In the genomic region with DNA sequence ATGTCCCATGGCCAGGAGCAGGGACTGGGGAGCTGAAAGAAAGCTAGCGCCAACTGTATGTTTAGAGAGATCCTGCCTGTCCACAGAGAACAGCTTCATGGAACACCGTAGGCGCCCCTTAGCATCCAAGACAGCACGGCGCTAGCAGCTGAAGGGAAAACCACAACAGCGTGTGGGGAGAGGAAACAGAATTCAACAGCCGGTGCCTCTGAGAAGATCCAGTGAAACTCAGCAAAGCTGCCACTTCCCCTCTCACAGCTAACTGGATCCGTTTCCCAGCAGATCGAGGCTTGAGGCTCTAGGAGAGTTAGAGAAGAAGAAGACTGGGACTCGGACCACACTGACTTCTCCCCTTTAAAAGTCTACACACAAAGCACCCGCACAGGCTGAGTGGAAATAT, we compare ENCODE assay signal across 24 cellular contexts.
A peak's percentile ranks its signal among the peaks of the same experiment; 100 is the strongest.
DNase-seq lines count a peak whose midpoint lies in the region; FAIRE-seq and TF ChIP-seq lines count a peak whose summit lies in the region.
"Had no signal": no experiment of that assay in that cellular context is flagged by ENCODE, and none has a peak within 500 bp of the region (broad histone marks: within the 10 kb centered on the region; RNA-seq: fewer than 3 reads in every experiment).

No MANE protein-coding gene starts in this region.

- no peak for TF ChIP-seq POLR2A in GM12891 (IDR thresholded peaks at IDR 0.05; ENCODE audit: low read depth, low read length)

- intact Hi-C loops in dendritic cell treated with granulocyte-macrophage colony-stimulating factor and Interleukin-4, amounts not matched to agents 40 ng/mL and 50 ng/mL, for 4 days (cut with micrococcal nuclease): no loop called here
- intact Hi-C loops in cardiac septum (cut with DNase I): no loop called here

- no peak overlapping the region for H3K4me3 Mint-ChIP-seq in dendritic cell treated with granulocyte-macrophage colony-stimulating factor and Interleukin-4, amounts not matched to agents 40 ng/mL and 50 ng/mL, for 4 days
- H3K4me3 Mint-ChIP-seq: activated CD8-positive, alpha-beta T cell treated with anti-CD3 and anti-CD28 coated beads, Interleukin-2, amount 10 ng/mL, durations not matched to agents 7 days and 5 days; activated T-cell treated with anti-CD3 and anti-CD28 coated beads, Interleukin-2, amount 50 U/mL, for 24 hours; memory B cell; stimulated activated naive CD8-positive, alpha-beta T cell treated with anti-CD3 and anti-CD28 coated beads, Interleukin-15, Interleukin-2, amounts not matched to agents 100 ng/mL and 50 ng/mL, for 24 hours had no signal

- no peak for FAIRE-seq in GM12891 (lab: Jason Lieb, UNC)
- FAIRE-seq: bronchial epithelial cell, H54 had no signal

- no peaks in the 10 kb centered on the region for H3K27me3 Mint-ChIP-seq in dendritic cell treated with granulocyte-macrophage colony-stimulating factor and Interleukin-4, amounts not matched to agents 40 ng/mL and 50 ng/mL, for 4 days
- H3K27me3 Mint-ChIP-seq: activated T-cell treated with anti-CD3 and anti-CD28 coated beads, Interleukin-2, amount 50 U/mL, for 24 hours; memory B cell; stimulated activated naive CD8-positive, alpha-beta T cell treated with anti-CD3 and anti-CD28 coated beads, Interleukin-15, Interleukin-2, amounts not matched to agents 100 ng/mL and 50 ng/mL, for 24 hours had no signal

- no peaks in the 10 kb centered on the region for H3K9me3 Mint-ChIP-seq in dendritic cell treated with granulocyte-macrophage colony-stimulating factor and Interleukin-4, amounts not matched to agents 40 ng/mL and 50 ng/mL, for 4 days
- H3K9me3 Mint-ChIP-seq: activated T-cell treated with anti-CD3 and anti-CD28 coated beads, Interleukin-2, amount 50 U/mL, for 24 hours; memory B cell; stimulated activated naive CD8-positive, alpha-beta T cell treated with anti-CD3 and anti-CD28 coated beads, Interleukin-15, Interleukin-2, amounts not matched to agents 100 ng/mL and 50 ng/mL, for 24 hours had no signal

- H3K27ac Mint-ChIP-seq in dendritic cell treated with granulocyte-macrophage colony-stimulating factor and Interleukin-4, amounts not matched to agents 40 ng/mL and 50 ng/mL, for 4 days: peak overlapping the region; percentile 51
- H3K27ac Mint-ChIP-seq: activated T-cell treated with anti-CD3 and anti-CD28 coated beads, Interleukin-2, amount 50 U/mL, for 24 hours; memory B cell; stimulated activated naive CD8-positive, alpha-beta T cell treated with anti-CD3 and anti-CD28 coated beads, Interleukin-15, Interleukin-2, amounts not matched to agents 100 ng/mL and 50 ng/mL, for 24 hours had no signal

- peaks cover 73% of the 10 kb centered on the region for H3K36me3 Mint-ChIP-seq in dendritic cell treated with granulocyte-macrophage colony-stimulating factor and Interleukin-4, amounts not matched to agents 40 ng/mL and 50 ng/mL, for 4 days (ENCODE audit: low read depth)

- peaks cover 24% of the 10 kb centered on the region for H3K4me1 Mint-ChIP-seq in dendritic cell treated with granulocyte-macrophage colony-stimulating factor and Interleukin-4, amounts not matched to agents 40 ng/mL and 50 ng/mL, for 4 days (ENCODE audit: low read depth)

- DNase-seq in GM12891 (ENCODE audit: insufficient read length, low spot score) (no peak), MV-4-11 (lab: John Stamatoyannopoulos, UW) (peak; percentile 95), pons (ENCODE audit: low spot score) (peak; percentile 53), COLO668 (lab: John Stamatoyannopoulos, UW; ENCODE audit: unreplicated experiment) (no peak), activated gamma-delta T cell (lab: John Stamatoyannopoulos, UW) (no peak), cardiac septum (ENCODE audit: low spot score) (no peak)
- no peak for DNase-seq in NK-92 treated with Interleukin-12 subunit alpha and Interleukin-12 subunit beta, amount 100 ng/mL, for 24 hours (lab: John Stamatoyannopoulos, UW)
- DNase-seq: activated CD4-positive, CD25-positive, alpha-beta regulatory T cell treated with anti-CD3 and anti-CD28 coated beads, Interleukin-2, amount 50 U/mL, for 72 hours; activated CD8-positive, alpha-beta T cell treated with anti-CD3 and anti-CD28 coated beads, Interleukin-2, amount 10 ng/mL, durations not matched to agents 7 days and 5 days; activated naive CD4-positive, alpha-beta T cell; activated T-cell treated with anti-CD3 and anti-CD28 coated beads, Interleukin-2, amount 50 U/mL, for 24 hours; amniotic stem cell; glutamatergic neuron; kidney glomerular epithelial cell; NCI-H1417 treated with DMSO at 0.1 percent for 48 hours; stimulated activated CD4-positive, alpha-beta T cell treated with anti-CD3 and anti-CD28 coated beads, Interleukin-12 subunit alpha, Interleukin-12 subunit beta, amount 100 ng/mL, for 4 hours; stimulated activated CD4-positive, alpha-beta T cell treated with anti-CD3 and anti-CD28 coated beads, Interleukin-4, amount 100 ng/mL, for 4 hours; T-helper 9 cell; thyroid gland had no signal

TF ChIP-seq in GM12891, 5 proteins besides CTCF, POLR2A, EP300 and RAD21:
- TF ChIP-seq PAX5 (IDR thresholded peaks at IDR 0.05; ENCODE audit: insufficient read depth, low read length, severe bottlenecking) (no peak), SPI1 (IDR thresholded peaks at IDR 0.05; ENCODE audit: low read depth, low read length) (peak; percentile 56; the same call in 1 of the 2 replicates), POU2F2 (IDR thresholded peaks at IDR 0.05; ENCODE audit: low read depth, low read length) (no peak)

Comparison
In these comparisons a context has a peak if more than half of its experiments do, and no peak if none do; other contexts are left out.
1. DNase-seq: peak in MV-4-11 (single experiment) and pons (single experiment); none in GM12891 (single experiment), NK-92 treated with Interleukin-12 subunit alpha and Interleukin-12 subunit beta, amount 100 ng/mL, for 24 hours (single experiment), COLO668 (single experiment), activated gamma-delta T cell (single experiment) and cardiac septum (single experiment).